ENCODE assay signal across 13 cellular contexts in genomic region chr13:29905845-29906244, GRCh38. TPM values are rescaled to one million over a fixed set of nuclear protein-coding genes. Genes with fewer than 3 reads are reported as not detected.
DNase-seq lines count a peak whose midpoint lies in the region; ATAC-seq, FAIRE-seq and TF ChIP-seq lines count a peak whose summit lies in the region.
"Had no signal": no experiment of that assay in that cellular context is flagged by ENCODE, and none has a peak within 500 bp of the region (broad histone marks: within the 10 kb centered on the region; RNA-seq: fewer than 3 reads in every experiment).

No MANE protein-coding gene starts in this region.

- no peak overlapping the region for H3K27ac Mint-ChIP-seq in astrocyte (ENCODE audit: unreplicated experiment)
- H3K27ac Mint-ChIP-seq: activated T-helper 17 cell treated with anti-CD3 and anti-CD28 coated beads, Interleukin-2, amount 50 U/mL, for 72 hours had no signal

- TF ChIP-seq CTCF in right atrium auricular region (IDR thresholded peaks at IDR 0.05): no peak
- TF ChIP-seq CTCF in astrocyte (IDR thresholded peaks at IDR 0.05; ENCODE audit: insufficient read depth, low read depth, low read length): no peak
- TF ChIP-seq CTCF in lung (IDR thresholded peaks at IDR 0.05; ENCODE audit: control extremely low read depth, extremely low read depth): no peak

- H3K36me3 ChIP-seq in right atrium auricular region: no peaks in the 10 kb centered on the region
- H3K36me3 ChIP-seq in astrocyte (ENCODE audit: insufficient read depth, low read length): no peaks in the 10 kb centered on the region
- no peaks in the 10 kb centered on the region for H3K36me3 ChIP-seq in lung (ENCODE audit: control insufficient read depth in 2 of 2, insufficient read depth in 2 of 2, low read length in 2 of 2)
- H3K36me3 ChIP-seq: thoracic aorta had no signal

- H3K4me1 Mint-ChIP-seq in astrocyte (ENCODE audit: low read depth, unreplicated experiment): peaks cover 46% of the 10 kb centered on the region

- H3K4me1 ChIP-seq in right cardiac atrium (ENCODE audit: control insufficient read depth, insufficient read depth, low read length) (no peaks in the 10 kb centered on the region), right atrium auricular region (peaks cover 0 to 7% of the 10 kb centered on the region in 2 donors), astrocyte (ENCODE audit: insufficient read depth, low read length) (peaks cover 18% of the 10 kb centered on the region), lung (ENCODE audit: control insufficient read depth in 2 of 2, insufficient read depth in 2 of 2, low read length in 2 of 2) (peaks cover 0 to 1% of the 10 kb centered on the region in 2 donors)

- no peaks in the 10 kb centered on the region for H4K20me1 ChIP-seq in astrocyte (ENCODE audit: insufficient read depth, low read length)

- H3K27ac ChIP-seq in right cardiac atrium (ENCODE audit: low read length): no peak overlapping the region
- H3K27ac ChIP-seq in right atrium auricular region: no peak overlapping the region
- H3K27ac ChIP-seq in astrocyte (ENCODE audit: low read depth, low read length): no peak overlapping the region
- H3K27ac ChIP-seq in lung (ENCODE audit: low read depth in 1 of 2, low read length in 1 of 2): peak overlapping the region in 1 of 2 donors; percentile 1
- H3K27ac ChIP-seq: thoracic aorta, VCaP had no signal

- H3K36me3 Mint-ChIP-seq in astrocyte (ENCODE audit: low read depth, unreplicated experiment): peaks cover 2% of the 10 kb centered on the region

- DNase-seq in right cardiac atrium: peak in 1 of 3 donors; percentile 48
- no peak for DNase-seq in right atrium auricular region (ENCODE audit: low spot score)
- DNase-seq in astrocyte (ENCODE audit: low read depth): peak; percentile 66
- DNase-seq in lung (ENCODE audit: low spot score): peak; percentile 56
- no peak for DNase-seq in kidney glomerular epithelial cell (lab: John Stamatoyannopoulos, UW)
- DNase-seq in cerebellar nuclear complex (lab: John Stamatoyannopoulos, UW): no peak

- no peak overlapping the region for H2AFZ ChIP-seq in astrocyte (ENCODE audit: low read depth, low read length)

- no peaks in the 10 kb centered on the region for H3K79me2 ChIP-seq in astrocyte (ENCODE audit: insufficient read depth, low read length)

- H3K27me3 Mint-ChIP-seq in astrocyte (ENCODE audit: low read depth, unreplicated experiment): no peaks in the 10 kb centered on the region
- H3K27me3 Mint-ChIP-seq: activated T-helper 17 cell treated with anti-CD3 and anti-CD28 coated beads, Interleukin-2, amount 50 U/mL, for 72 hours had no signal

- H3K27me3 ChIP-seq in right cardiac atrium (ENCODE audit: control insufficient read depth, insufficient read depth) (no peaks in the 10 kb centered on the region), right atrium auricular region (no peaks in the 10 kb centered on the region), astrocyte (ENCODE audit: insufficient read depth, low read length) (no peaks in the 10 kb centered on the region), lung (ENCODE audit: control insufficient read depth, insufficient read depth) (no peaks in the 10 kb centered on the region)

- ATAC-seq in right cardiac atrium (peak; percentile 73 to 75), lung (ENCODE audit: insufficient read depth, low FRiP score) (peak; percentile 42), HG02885 (IDR thresholded peaks at IDR 0.05; ENCODE audit: poor library complexity, unreplicated experiment) (no peak), HG03342 (IDR thresholded peaks at IDR 0.05; ENCODE audit: unreplicated experiment) (no peak)
- ATAC-seq: activated T-helper 17 cell treated with anti-CD3 and anti-CD28 coated beads, Interleukin-2, amount 50 U/mL, for 72 hours had no signal

- no peak overlapping the region for H3K4me2 ChIP-seq in astrocyte (ENCODE audit: low read length)

- H3K4me3 ChIP-seq in right cardiac atrium (ENCODE audit: low read length) (no peak overlapping the region), right atrium auricular region (no peak overlapping the region), astrocyte (ENCODE audit: insufficient read depth, low read depth, low read length) (no peak overlapping the region), lung (no peak overlapping the region)
- H3K4me3 ChIP-seq: thoracic aorta had no signal

- H3K4me3 Mint-ChIP-seq in astrocyte (ENCODE audit: unreplicated experiment): no peak overlapping the region
- H3K4me3 Mint-ChIP-seq: activated T-helper 17 cell treated with anti-CD3 and anti-CD28 coated beads, Interleukin-2, amount 50 U/mL, for 72 hours; nephron had no signal

- no peak for FAIRE-seq in astrocyte (lab: Jason Lieb, UNC)
- FAIRE-seq: colon had no signal

- intact Hi-C loops in right cardiac atrium (cut with DNase I): no loop called here

- no peaks in the 10 kb centered on the region for H3K9me3 ChIP-seq in right cardiac atrium (ENCODE audit: control insufficient read depth, low read length)
- H3K9me3 ChIP-seq in right atrium auricular region: no peaks in the 10 kb centered on the region
- H3K9me3 ChIP-seq in astrocyte (ENCODE audit: insufficient read depth, low read depth, low read length): no peaks in the 10 kb centered on the region
- H3K9me3 ChIP-seq in lung (ENCODE audit: control insufficient read depth in 2 of 2, insufficient read depth in 1 of 2, low read length in 1 of 2): no peaks in the 10 kb centered on the region
- H3K9me3 ChIP-seq: thoracic aorta had no signal

- no peak overlapping the region for H3K9ac ChIP-seq in astrocyte (ENCODE audit: low read length)

- WGBS in right cardiac atrium: 75% methylated on average over 3 of the region's 3 CpGs
- WGBS in lung, 2 donors: 40 to 41% methylated on average over 3 of the region's 3 CpGs

- peaks cover 1% of the 10 kb centered on the region for H3K9me3 Mint-ChIP-seq in astrocyte (ENCODE audit: unreplicated experiment)
- H3K9me3 Mint-ChIP-seq: activated T-helper 17 cell treated with anti-CD3 and anti-CD28 coated beads, Interleukin-2, amount 50 U/mL, for 72 hours had no signal

RNA-seq across cellular contexts. Expression of gene UBL3, which starts 55.4 kb away (rescaled TPM):
- total RNA-seq in right cardiac atrium: 10 to 100 TPM; 23.5 to 25.8 (median 24.9) TPM
- 15.8 TPM for polyA plus RNA-seq in right cardiac atrium
- 10 to 100 TPM; 20.4 to 26.4 TPM for total RNA-seq in right atrium auricular region
- total RNA-seq in astrocyte: 42.9 and 48.5 TPM in 2 replicates
- total RNA-seq in lung: 10 to 100 TPM; 42.4 to 58.2 TPM
- 10 to 100 TPM; 19.6 to 24.9 TPM for polyA plus RNA-seq in lung

Comparison
In these comparisons a context has a peak if more than half of its experiments do, and no peak if none do; other contexts are left out.
1. ATAC-seq: peak in right cardiac atrium (2 of 2) and lung (single experiment); none in HG02885 (single experiment) and HG03342 (single experiment).
2. DNase-seq: peak in astrocyte (single experiment) and lung (single experiment); none in right atrium auricular region (single experiment), kidney glomerular epithelial cell (single experiment) and cerebellar nuclear complex (0 of 2).